In genomic region chr1:44678626-44679025, GRCh38 we compare ENCODE assay signal across 1 cellular context.
TF ChIP-seq lines count a peak whose summit lies in the region.

No MANE protein-coding gene starts in this region.

TF ChIP-seq in GM12878, 131 proteins besides CTCF, POLR2A, EP300 and RAD21:
- TF ChIP-seq MEF2B (IDR thresholded peaks at IDR 0.05; ENCODE audit: partially characterized antibody, poor library complexity, severe bottlenecking) (no peak), NKRF (conservative IDR thresholded peaks at IDR 0.05) (no peak), KDM1A (IDR thresholded peaks at IDR 0.05; ENCODE audit: borderline replicate concordance) (no peak), NFYA (IDR thresholded peaks at IDR 0.05; ENCODE audit: borderline replicate concordance, low read depth, low read length) (no peak), ASH2L (IDR thresholded peaks at IDR 0.05; ENCODE audit: borderline replicate concordance, low read depth) (no peak), MYC (IDR thresholded peaks at IDR 0.05; ENCODE audit: insufficient read depth, insufficient read length, insufficient replicate concordance, low read length, severe bottlenecking) (no peak), TCF12 (IDR thresholded peaks at IDR 0.05; ENCODE audit: low read depth, low read length) (no peak), EED (IDR thresholded peaks at IDR 0.05; ENCODE audit: low read depth) (no peak), HDAC6 (IDR thresholded peaks at IDR 0.05; ENCODE audit: unreplicated experiment) (no peak), DPF2 (IDR thresholded peaks at IDR 0.05) (no peak), E2F8 (IDR thresholded peaks at IDR 0.05; ENCODE audit: low read depth, partially characterized antibody) (no peak), RCOR1 (conservative IDR thresholded peaks at IDR 0.05; ENCODE audit: low read depth, low read length) (no peak), E2F4 (IDR thresholded peaks at IDR 0.05; ENCODE audit: low read depth, low read length) (no peak), PAX5 (IDR thresholded peaks at IDR 0.05; ENCODE audit: borderline replicate concordance, low read depth, low read length) (no peak), ZBTB11 (CRISPR knock-in tag; IDR thresholded peaks at IDR 0.05) (no peak), NFXL1 (IDR thresholded peaks at IDR 0.05; ENCODE audit: borderline replicate concordance) (no peak), ZNF687 (IDR thresholded peaks at IDR 0.05) (no peak)
TF ChIP-seq in GM12878: peak in this region for 0.
